Comparison of ENCODE assay signal across 33 cellular contexts in the genomic region with DNA sequence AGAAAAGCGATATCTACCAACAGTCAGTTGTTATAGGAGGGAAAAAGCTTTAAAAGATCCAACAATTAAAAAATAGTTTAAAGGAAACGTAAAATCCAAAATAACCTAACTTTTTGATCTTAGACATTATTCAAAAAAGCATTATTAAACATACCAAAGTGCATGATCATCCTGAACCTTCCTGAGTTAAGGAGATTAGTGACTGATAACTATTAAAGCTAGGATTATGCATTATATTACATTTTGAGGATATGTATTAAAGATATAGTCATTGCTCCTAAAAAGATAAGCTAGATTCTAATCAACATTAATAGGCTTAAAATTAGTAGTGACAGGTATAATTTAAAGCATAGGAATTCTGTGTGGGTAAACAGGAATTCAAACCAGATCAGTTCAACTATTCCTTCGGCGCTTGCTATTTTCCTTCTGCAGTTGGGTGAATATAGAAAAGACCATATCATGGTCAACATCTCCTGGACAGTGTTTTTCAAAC.
"Had no signal": no experiment of that assay in that cellular context is flagged by ENCODE, and none has a peak within 500 bp of the region (broad histone marks: within the 10 kb centered on the region; RNA-seq: fewer than 3 reads in every experiment).

No MANE protein-coding gene starts in this region.

- H3K27me3 ChIP-seq: MG63 had no signal

- H3K9me3 ChIP-seq: MG63 had no signal

- H3K36me3 ChIP-seq: MG63 had no signal

- H3K4me3 ChIP-seq: MG63 had no signal

- DNase-seq: MM.1S, MV-4-11, NCI-H1048, NCI-H1092, NCI-H1092 treated with DMSO at 0.1 percent for 48 hours, NCI-H1105, NCI-H1105 treated with DMSO at 0.1 percent for 48 hours, NCI-H1417, NCI-H1417 treated with DMSO at 0.1 percent for 48 hours, NCI-H1436, NCI-H1436 treated with DMSO at 0.1 percent for 48 hours, NCI-H146, NCI-H1694, NCI-H1694 treated with DMSO at 0.1 percent for 48 hours, NCI-H187, NCI-H187 treated with DMSO at 0.1 percent for 48 hours, NCI-H1930, NCI-H2029, NCI-H2029 treated with DMSO at 0.1 percent for 48 hours, NCI-H2081, NCI-H2081 treated with DMSO at 0.1 percent for 48 hours, NCI-H2107, NCI-H2171, NCI-H2171 treated with DMSO at 0.1 percent for 48 hours, NCI-H2227 treated with DMSO at 0.1 percent for 48 hours, NCI-H226, NCI-H345, NCI-H446 treated with DMSO at 0.1 percent for 48 hours, NCI-H510A, NCI-H510A treated with DMSO at 0.1 percent for 48 hours, NCI-H524, NCI-H524 treated with DMSO at 0.1 percent for 48 hours had no signal
